Comparison of ENCODE assay signal across 8 cellular contexts in genomic region chr6:52994031-52994788, GRCh38. TPM values are rescaled to one million over a fixed set of nuclear protein-coding genes. Genes with fewer than 3 reads are reported as not detected.
DNase-seq lines count a peak whose midpoint lies in the region; ATAC-seq and TF ChIP-seq lines count a peak whose summit lies in the region.

No MANE protein-coding gene starts in this region.

- H3K27me3 ChIP-seq in H9 (ENCODE audit: insufficient read depth, low read length) = no peaks in the 10 kb centered on the region
- no peaks in the 10 kb centered on the region for H3K27me3 ChIP-seq in PC-3 (ENCODE audit: low read length)
- H3K27me3 ChIP-seq in lower lobe of right lung (ENCODE audit: low read depth) = no peaks in the 10 kb centered on the region
- no peaks in the 10 kb centered on the region for H3K27me3 ChIP-seq in thyroid gland

- DNase-seq in COLO668 (lab: John Stamatoyannopoulos, UW; ENCODE audit: unreplicated experiment) (peak; percentile 18), H9 (no peak), PC-3 (peak; percentile 47), lower lobe of right lung (no peak), thyroid gland (peak; percentile 29 to 35), NCI-H128 (lab: John Stamatoyannopoulos, UW; ENCODE audit: unreplicated experiment) (no peak)

- H4K20me1 ChIP-seq in H9 (ENCODE audit: control insufficient read depth, insufficient read depth, insufficient read length) = no peaks in the 10 kb centered on the region
- H4K20me1 ChIP-seq in PC-3 (ENCODE audit: low read length) = no peaks in the 10 kb centered on the region

- H3K27me3 Mint-ChIP-seq in H9 (ENCODE audit: low read depth) = peaks cover 6% of the 10 kb centered on the region
- H3K27me3 Mint-ChIP-seq in dendritic cell treated with granulocyte-macrophage colony-stimulating factor and Interleukin-4, amounts not matched to agents 40 ng/mL and 50 ng/mL, for 4 days = peaks cover 32% of the 10 kb centered on the region

- no TSS peak for BruUV-seq in PC-3 (replicated peaks; lab: Mats Ljungman, UMichigan)

- H3K4me1 ChIP-seq in H9 (ENCODE audit: insufficient read depth, low read length) (no peaks in the 10 kb centered on the region), PC-3 (ENCODE audit: insufficient read depth, low read length) (peaks cover 41% of the 10 kb centered on the region), lower lobe of right lung (peaks cover 8% of the 10 kb centered on the region), thyroid gland (peaks cover 0 to 5% of the 10 kb centered on the region in 2 donors)

- H3K4ac ChIP-seq in H9 (ENCODE audit: low read depth, low read length) = no peak overlapping the region; the same call in 1 of the 2 replicates

- TF ChIP-seq CTCF in H9 (conservative IDR thresholded peaks at IDR 0.05) (no peak), PC-3 (conservative IDR thresholded peaks at IDR 0.05; ENCODE audit: low read depth, low read length) (no peak), lower lobe of right lung (IDR thresholded peaks at IDR 0.05) (no peak), thyroid gland (IDR thresholded peaks at IDR 0.05) (peak in 1 of 6 experiments; percentile 5)

- no peak overlapping the region for H2BK12ac ChIP-seq in H9 (ENCODE audit: insufficient read length, low read depth, low read length)

- POLR2A ChIA-PET in PC-3 (lab: Charles Lee; ENCODE audit: unreplicated experiment) = no interaction called here

- no peak overlapping the region for H2AK5ac ChIP-seq in H9 (ENCODE audit: insufficient read length, low read length)

- intact Hi-C loops in PC-3 (cut with micrococcal nuclease) (loop anchor here (2.0 to 5.0 kb wide), 3 partner anchors 42 to 301 kb away; no protein-coding TSS in a partner anchor), lower lobe of right lung (cut with DNase I) (no loop called here), thyroid gland (cut with DNase I) (no loop called here)
- intact Hi-C loops in dendritic cell treated with granulocyte-macrophage colony-stimulating factor and Interleukin-4, amounts not matched to agents 40 ng/mL and 50 ng/mL, for 4 days (cut with micrococcal nuclease) = loop anchor here (10.0 kb wide), 1 partner anchor 309 kb away; no protein-coding TSS in a partner anchor

- H3K27ac ChIP-seq in H9 (ENCODE audit: insufficient read length, low read depth, low read length) (peak overlapping the region; percentile 89), PC-3 (ENCODE audit: low read length) (peak overlapping the region; percentile 85), lower lobe of right lung (peak overlapping the region; percentile 92), thyroid gland (peak overlapping the region; percentile 89 to 99 (median 97))

- no peak overlapping the region for H2BK20ac ChIP-seq in H9 (ENCODE audit: low read depth, low read length, poor library complexity, severe bottlenecking)

- no peaks in the 10 kb centered on the region for H3K36me3 ChIP-seq in PC-3 (ENCODE audit: low read depth, low read length)
- H3K36me3 ChIP-seq in lower lobe of right lung = peaks cover 9% of the 10 kb centered on the region
- H3K36me3 ChIP-seq in thyroid gland = no peaks in the 10 kb centered on the region

- peak overlapping the region; percentile 97 for H3K14ac ChIP-seq in H9 (ENCODE audit: insufficient read depth, low read length)

- CTCF ChIA-PET in PC-3 (lab: Charles Lee) = interaction anchor here (0.6 to 1.2 kb wide), 3 partner anchors 15 to 1758 kb away, joined by 3 to 4 read pairs (median 4); no protein-coding TSS in a partner anchor

- H2BK120ac ChIP-seq in H9 (ENCODE audit: low read depth, low read length, poor library complexity, severe bottlenecking) = peak overlapping the region; percentile 65

- peaks cover 18 to 30% (median 28%) of the 10 kb centered on the region in 3 experiments for H3K36me3 Mint-ChIP-seq in H9 (ENCODE audit: insufficient read depth in 1 of 3, low read depth in 3 of 3)
- H3K36me3 Mint-ChIP-seq in dendritic cell treated with granulocyte-macrophage colony-stimulating factor and Interleukin-4, amounts not matched to agents 40 ng/mL and 50 ng/mL, for 4 days (ENCODE audit: low read depth) = peaks cover 7% of the 10 kb centered on the region

- H3K9me3 ChIP-seq in H9 (ENCODE audit: control insufficient read depth, low read depth, low read length) (no peaks in the 10 kb centered on the region), PC-3 (ENCODE audit: low read length) (no peaks in the 10 kb centered on the region), lower lobe of right lung (no peaks in the 10 kb centered on the region), thyroid gland (no peaks in the 10 kb centered on the region)

- peak overlapping the region; percentile 96 for H4K5ac ChIP-seq in H9 (ENCODE audit: insufficient read length, low read depth, low read length)

- peak overlapping the region; percentile 97 for H3K18ac ChIP-seq in H9 (ENCODE audit: insufficient read length, low read depth, low read length)

- H3K9me3 Mint-ChIP-seq in H9 = peaks cover 3 to 4% of the 10 kb centered on the region in 2 experiments; a peak in 2 of 5 replicates
- H3K9me3 Mint-ChIP-seq in dendritic cell treated with granulocyte-macrophage colony-stimulating factor and Interleukin-4, amounts not matched to agents 40 ng/mL and 50 ng/mL, for 4 days = no peaks in the 10 kb centered on the region

- peak overlapping the region; percentile 70 for H3T11ph ChIP-seq in H9 (ENCODE audit: low read length)

- no peak overlapping the region for H2BK15ac ChIP-seq in H9 (ENCODE audit: low read depth, low read length)

- peaks cover 10% of the 10 kb centered on the region for H3K23me2 ChIP-seq in H9 (ENCODE audit: insufficient read length, low read depth, low read length, poor library complexity, severe bottlenecking)

- no peak overlapping the region for H3K56ac ChIP-seq in H9 (ENCODE audit: insufficient read length, low read depth, low read length)

- peak overlapping the region; percentile 99 for H3K27ac Mint-ChIP-seq in H9
- peak overlapping the region; percentile 79 for H3K27ac Mint-ChIP-seq in dendritic cell treated with granulocyte-macrophage colony-stimulating factor and Interleukin-4, amounts not matched to agents 40 ng/mL and 50 ng/mL, for 4 days

- peak overlapping the region; percentile 96 to 97 for H3K4me3 Mint-ChIP-seq in H9
- H3K4me3 Mint-ChIP-seq in dendritic cell treated with granulocyte-macrophage colony-stimulating factor and Interleukin-4, amounts not matched to agents 40 ng/mL and 50 ng/mL, for 4 days = peak overlapping the region; percentile 85

- no peak overlapping the region for H4K91ac ChIP-seq in H9 (ENCODE audit: insufficient read length, low read depth, low read length)

- H3K23ac ChIP-seq in H9 (ENCODE audit: insufficient read length, low read depth, low read length) = no peak overlapping the region

- H3F3A ChIP-seq in PC-3 (ENCODE audit: low read length, unreplicated experiment) = no peaks in the 10 kb centered on the region

- H3K79me1 ChIP-seq in H9 (ENCODE audit: insufficient read depth, low read depth, low read length, poor library complexity, severe bottlenecking) = no peaks in the 10 kb centered on the region

- peaks cover 18 to 19% of the 10 kb centered on the region in 2 experiments for H3K4me1 Mint-ChIP-seq in H9
- peaks cover 31% of the 10 kb centered on the region for H3K4me1 Mint-ChIP-seq in dendritic cell treated with granulocyte-macrophage colony-stimulating factor and Interleukin-4, amounts not matched to agents 40 ng/mL and 50 ng/mL, for 4 days (ENCODE audit: low read depth)

- peak in 1 of 2 donors; percentile 6 for TF ChIP-seq POLR2A in thyroid gland (IDR thresholded peaks at IDR 0.05)

- H3K9me2 ChIP-seq in PC-3 (replicated peaks; ENCODE audit: low read length) = no peaks in the 10 kb centered on the region

- peak; percentile 0; the same call in 1 of the 2 replicates for ATAC-seq in PC-3
- ATAC-seq in lower lobe of right lung = peak in 1 of 2 donors; percentile 7
- ATAC-seq in HG03039 (IDR thresholded peaks at IDR 0.05; ENCODE audit: unreplicated experiment) = no peak

- peak overlapping the region; percentile 83 for H3K4me2 ChIP-seq in H9 (ENCODE audit: insufficient read depth, insufficient read length, low read length)
- H3K4me2 ChIP-seq in PC-3 (ENCODE audit: low read length) = peak overlapping the region; percentile 95

- H2BK5ac ChIP-seq in H9 (ENCODE audit: insufficient read length, low read length) = peak overlapping the region; percentile 27

- H3K79me2 ChIP-seq in H9 (ENCODE audit: insufficient read depth, low read length) (no peaks in the 10 kb centered on the region), PC-3 (ENCODE audit: low read length) (peaks cover 22% of the 10 kb centered on the region)

- H3K4me3 ChIP-seq in PC-3 (ENCODE audit: low read length) = peak overlapping the region; percentile 89
- H3K4me3 ChIP-seq in lower lobe of right lung = peak overlapping the region; percentile 71
- H3K4me3 ChIP-seq in thyroid gland (replicated peaks in 1 of 3) = peak overlapping the region; percentile 25 to 82 (median 61)

- no CpG with 5 or more reads among the region's 28 CpGs for WGBS in H9 (ENCODE audit: extremely low coverage, insufficient read length, low lambda C conversion rate)
- WGBS in thyroid gland, 2 donors = 9 to 10% methylated on average over 28 of the region's 28 CpGs

- H2AFZ ChIP-seq in H9 (ENCODE audit: low read length) = peak overlapping the region; percentile 23
- H2AFZ ChIP-seq in PC-3 (ENCODE audit: low read length) = peak overlapping the region; percentile 87

- H4K8ac ChIP-seq in H9 (replicated peaks; ENCODE audit: insufficient read length, low read depth, low read length) = no peak overlapping the region

- H3K9ac ChIP-seq in H9 (ENCODE audit: extremely low read depth, insufficient read length, low read length) (peak overlapping the region; percentile 92), PC-3 (ENCODE audit: low read length) (peak overlapping the region; percentile 91)

RNA-seq across cellular contexts. Expression of gene GSTA4, which starts 0.9 kb away (rescaled TPM):
- total RNA-seq in H9 (2021) (28.9 and 32.1 TPM in 2 replicates), PC-3 (2014; rRNA removed) (10.1 and 20.9 TPM in 2 replicates), lower lobe of right lung (63.4 TPM), thyroid gland (10 to 100 TPM; 20.9 to 24.7 (median 24.6) TPM)

Comparison
In these comparisons a context has a peak if more than half of its experiments do, and no peak if none do; other contexts are left out.
1. DNase-seq: peak in COLO668 (single experiment), PC-3 (single experiment) and thyroid gland (2 of 2); none in H9 (single experiment), lower lobe of right lung (single experiment) and NCI-H128 (single experiment).
2. intact Hi-C loops: an anchor here in PC-3 (2.0 to 5.0 kb wide) and dendritic cell treated with granulocyte-macrophage colony-stimulating factor and Interleukin-4, amounts not matched to agents 40 ng/mL and 50 ng/mL, for 4 days (10.0 kb wide); none called in lower lobe of right lung and thyroid gland.
3. Peak in every context shown above with its lines, with median percentiles within 50 percentile points of each other: H3K27ac ChIP-seq and H3K4me3 ChIP-seq.